Comparison of ENCODE assay signal across 8 cellular contexts in the genomic region with DNA sequence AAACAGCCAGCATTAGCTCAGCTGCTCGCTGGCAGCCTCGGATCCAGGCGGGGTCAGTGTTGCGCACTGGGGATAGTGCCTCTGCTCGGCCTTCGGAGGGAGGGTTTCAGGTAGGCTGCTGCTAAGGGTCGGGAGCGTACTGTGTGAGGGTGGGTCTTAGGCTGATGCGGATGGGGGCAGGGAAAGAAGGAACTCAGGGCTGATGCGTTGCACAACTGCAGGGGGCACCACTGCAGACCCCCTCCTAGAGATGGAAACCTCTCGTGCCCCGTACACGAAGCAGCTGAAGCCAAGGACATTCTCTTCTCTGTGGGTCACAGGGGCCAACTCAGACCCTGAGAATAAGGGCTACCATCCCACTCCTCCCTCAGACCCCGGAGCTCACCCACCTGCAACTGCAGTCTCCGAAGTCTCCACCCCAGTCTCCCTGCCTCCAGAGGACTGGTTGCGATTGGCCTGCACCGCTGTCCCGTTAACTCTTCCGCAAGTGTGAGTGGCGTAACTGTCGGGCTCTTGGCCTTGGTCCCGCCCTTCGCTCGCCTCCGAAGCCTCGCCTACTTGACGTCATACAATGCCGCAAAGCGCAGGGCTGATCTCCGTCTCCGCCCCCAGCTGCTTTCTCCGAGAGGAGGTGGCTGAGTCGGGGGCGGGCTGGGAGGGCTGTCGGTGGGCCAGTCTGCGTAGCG. TPM values are rescaled to one million over a fixed set of nuclear protein-coding genes. Genes with fewer than 3 reads are reported as not detected.
A peak's percentile ranks its signal among the peaks of the same experiment; 100 is the strongest.
DNase-seq lines count a peak whose midpoint lies in the region; ATAC-seq and TF ChIP-seq lines count a peak whose summit lies in the region.

A gene with protein sequence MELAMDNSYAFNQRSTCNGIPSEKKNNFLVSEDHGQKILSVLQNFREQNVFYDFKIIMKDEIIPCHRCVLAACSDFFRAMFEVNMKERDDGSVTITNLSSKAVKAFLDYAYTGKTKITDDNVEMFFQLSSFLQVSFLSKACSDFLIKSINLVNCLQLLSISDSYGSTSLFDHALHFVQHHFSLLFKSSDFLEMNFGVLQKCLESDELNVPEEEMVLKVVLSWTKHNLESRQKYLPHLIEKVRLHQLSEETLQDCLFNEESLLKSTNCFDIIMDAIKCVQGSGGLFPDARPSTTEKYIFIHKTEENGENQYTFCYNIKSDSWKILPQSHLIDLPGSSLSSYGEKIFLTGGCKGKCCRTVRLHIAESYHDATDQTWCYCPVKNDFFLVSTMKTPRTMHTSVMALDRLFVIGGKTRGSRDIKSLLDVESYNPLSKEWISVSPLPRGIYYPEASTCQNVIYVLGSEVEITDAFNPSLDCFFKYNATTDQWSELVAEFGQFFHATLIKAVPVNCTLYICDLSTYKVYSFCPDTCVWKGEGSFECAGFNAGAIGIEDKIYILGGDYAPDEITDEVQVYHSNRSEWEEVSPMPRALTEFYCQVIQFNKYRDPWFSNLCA (minus strand): TSS at position 425 of the 686 bp plus-strand sequence. CDS start 18,250 bp downstream, outside the sequence.

- peaks cover 22% of the 10 kb centered on the region for H3K4me1 ChIP-seq in KMS-11 (ENCODE audit: low read depth, poor library complexity, severe bottlenecking)
- peaks cover 5% of the 10 kb centered on the region for H3K4me1 ChIP-seq in mucosa of stomach (ENCODE audit: control insufficient read depth, insufficient read depth, low read length)

- DNase-seq in DMS79 treated with DMSO at 0.1 percent for 48 hours (lab: John Stamatoyannopoulos, UW): peak; percentile 99
- peak; percentile 98 for DNase-seq in activated T-cell treated with anti-CD3 and anti-CD28 coated beads, Interleukin-2, amount 50 U/mL, for 48 hours
- peak; percentile 97 for DNase-seq in stimulated activated CD8-positive, alpha-beta memory T cell treated with anti-CD3 and anti-CD28 coated beads, Interleukin-4, amount 100 ng/mL, for 48 hours

- peak; percentile 93 for ATAC-seq in GM21786 (IDR thresholded peaks at IDR 0.05; ENCODE audit: unreplicated experiment)
- peak; percentile 99 for ATAC-seq in esophagus mucosa

- no peaks in the 10 kb centered on the region for H3K9me3 ChIP-seq in mucosa of stomach (ENCODE audit: control insufficient read depth, low read length)

- H3K9ac ChIP-seq in KMS-11 (peak within 1 kb of the TSS; percentile 94), mucosa of stomach (ENCODE audit: low read length) (peak within 1 kb of the TSS; percentile 85)

- peaks cover 21% of the 10 kb centered on the region; the same call in 1 of the 2 replicates for H3K79me2 ChIP-seq in KMS-11 (ENCODE audit: insufficient read depth, low read depth)

- H3K4me2 ChIP-seq in KMS-11: peak within 1 kb of the TSS; percentile 73

- no peak within 1 kb of the TSS for H3K4me3 ChIP-seq in KMS-11 (IDR thresholded peaks at IDR 0.05; ENCODE audit: insufficient read depth, low read depth, low read length)
- H3K4me3 ChIP-seq in mucosa of stomach (ENCODE audit: low read length): peak within 1 kb of the TSS; percentile 71

- no peaks in the 10 kb centered on the region for H3K27me3 ChIP-seq in KMS-11 (ENCODE audit: insufficient read depth, low read depth)
- no peaks in the 10 kb centered on the region for H3K27me3 ChIP-seq in mucosa of stomach (ENCODE audit: control insufficient read depth, insufficient read depth, low read length)

- H2AFZ ChIP-seq in KMS-11 (ENCODE audit: low read depth): peak within 1 kb of the TSS; percentile 69

- no peaks in the 10 kb centered on the region for H4K20me1 ChIP-seq in KMS-11 (ENCODE audit: insufficient read depth)

- H3K36me3 ChIP-seq in KMS-11 (ENCODE audit: insufficient read depth) (no peaks in the 10 kb centered on the region; the same call in 1 of the 2 replicates), mucosa of stomach (ENCODE audit: control insufficient read depth, insufficient read depth, low read length) (no peaks in the 10 kb centered on the region)

- H3K27ac ChIP-seq in KMS-11: peak within 1 kb of the TSS; percentile 85

- TF ChIP-seq CTCF in KMS-11 (conservative IDR thresholded peaks at IDR 0.05; ENCODE audit: low read depth, low read length): peak; percentile 21; the same call in 1 of the 2 replicates

TF ChIP-seq in PFSK-1, 5 proteins besides CTCF, POLR2A, EP300 and RAD21:
- TF ChIP-seq SIN3A (IDR thresholded peaks at IDR 0.05; ENCODE audit: borderline replicate concordance, insufficient read depth, low read length) (peak; percentile 35; the same call in 1 of the 2 replicates), TAF1 (IDR thresholded peaks at IDR 0.05; ENCODE audit: borderline replicate concordance, insufficient read depth, low read length) (no peak), POLR2AphosphoS5 (IDR thresholded peaks at IDR 0.05; ENCODE audit: low read depth, low read length) (peak; percentile 72; the same call in 1 of the 2 replicates), FOXP2 (optimal IDR thresholded peaks at IDR 0.05; ENCODE audit: borderline replicate concordance, extremely low read depth, extremely low read length, insufficient read depth) (no peak)
TF ChIP-seq in PFSK-1: peak in this region for 2.

RNA-seq across cellular contexts. Expression of the gene that starts here (rescaled TPM):
- 2.1 TPM for polyA plus RNA-seq in PFSK-1 (2012; ENCODE audit: insufficient read length, low read depth)
- 3.1 TPM for total RNA-seq in esophagus mucosa
